Comparison of ENCODE assay signal across 19 cellular contexts in genomic region chr2:234193977-234194563, GRCh38.
DNase-seq lines count a peak whose midpoint lies in the region; ATAC-seq, FAIRE-seq and TF ChIP-seq lines count a peak whose summit lies in the region.
"Had no signal": no experiment of that assay in that cellular context is flagged by ENCODE, and none has a peak within 500 bp of the region (broad histone marks: within the 10 kb centered on the region; RNA-seq: fewer than 3 reads in every experiment).

No MANE protein-coding gene starts in this region.

- CTCF ChIA-PET in Caco-2 (lab: Charles Lee) = interaction anchor here (0.7 to 1.5 kb wide), 3 partner anchors 18 to 594 kb away, joined by 3 to 7 read pairs (median 3); no protein-coding TSS in a partner anchor

- ATAC-seq in GM21528 (IDR thresholded peaks at IDR 0.05; ENCODE audit: low FRiP score, unreplicated experiment) = no peak

- peaks cover 22% of the 10 kb centered on the region for H3K4me1 ChIP-seq in Caco-2
- peaks cover 3% of the 10 kb centered on the region for H3K4me1 ChIP-seq in hepatocyte (ENCODE audit: insufficient read depth)
- no peaks in the 10 kb centered on the region for H3K4me1 ChIP-seq in sigmoid colon
- H3K4me1 ChIP-seq: HAP-1 had no signal

- peaks cover 37% of the 10 kb centered on the region for H3K9me3 Mint-ChIP-seq in Caco-2 (ENCODE audit: unreplicated experiment)
- H3K9me3 Mint-ChIP-seq: HFFc6 had no signal

- peaks cover 36% of the 10 kb centered on the region for H3K4me1 Mint-ChIP-seq in Caco-2 (ENCODE audit: low read depth, unreplicated experiment)

- no peak for TF ChIP-seq POLR2A in sigmoid colon (IDR thresholded peaks at IDR 0.05)
- no peak for TF ChIP-seq POLR2A in GM12891 (IDR thresholded peaks at IDR 0.05; ENCODE audit: low read depth, low read length)

- no peaks in the 10 kb centered on the region for H3K79me2 ChIP-seq in hepatocyte

- TF ChIP-seq CTCF in Caco-2 (IDR thresholded peaks at IDR 0.05; ENCODE audit: insufficient read depth in 1 of 2, low read depth in 1 of 2, low read length in 1 of 2, severe bottlenecking in 1 of 2, unreplicated experiment in 1 of 2) = no peak
- TF ChIP-seq CTCF in VCaP (conservative IDR thresholded peaks at IDR 0.05) = no peak
- TF ChIP-seq CTCF in hepatocyte (IDR thresholded peaks at IDR 0.05; ENCODE audit: poor library complexity) = no peak
- TF ChIP-seq CTCF in sigmoid colon (IDR thresholded peaks at IDR 0.05) = no peak

- BruUV-seq in Caco-2 (replicated peaks; lab: Mats Ljungman, UMichigan) = no TSS peak

- WGBS in hepatocyte (ENCODE audit: low lambda C conversion rate, missing lambda C conversion rate) = 44% methylated on average over 7 of the region's 7 CpGs
- WGBS in sigmoid colon, 2 donors = 34 to 59% methylated on average over 7 of the region's 7 CpGs

- H4K20me1 ChIP-seq in hepatocyte (ENCODE audit: insufficient read depth, poor library complexity, severe bottlenecking) = no peaks in the 10 kb centered on the region
- H4K20me1 ChIP-seq: BLaER1 treated with 17β-estradiol and CSF1 and Interleukin-3, amounts not matched to agents 10 nM and 100 nM had no signal

- POLR2A ChIA-PET in Caco-2 (lab: Charles Lee) = interaction anchor here (0.6 kb wide), 1 partner anchor 25 kb away, joined by 3 read pairs; no protein-coding TSS in a partner anchor

- H3K27ac Mint-ChIP-seq in Caco-2 (ENCODE audit: unreplicated experiment) = peak overlapping the region; percentile 74
- H3K27ac Mint-ChIP-seq: CD4-positive, CD25-positive, alpha-beta regulatory T cell; HFFc6 had no signal

- H3K36me3 ChIP-seq in Caco-2 (ENCODE audit: control insufficient read depth, insufficient read depth, low read length) (no peaks in the 10 kb centered on the region), hepatocyte (replicated peaks; ENCODE audit: insufficient read depth, low read depth) (no peaks in the 10 kb centered on the region), sigmoid colon (no peaks in the 10 kb centered on the region)
- H3K36me3 ChIP-seq: HAP-1 had no signal

- H3K27ac ChIP-seq in VCaP = peak overlapping the region; percentile 5; the same call in 1 of the 2 replicates
- H3K27ac ChIP-seq in hepatocyte = no peak overlapping the region
- H3K27ac ChIP-seq in sigmoid colon = no peak overlapping the region
- H3K27ac ChIP-seq: BLaER1 treated with 17β-estradiol and CSF1 and Interleukin-3, amounts not matched to agents 10 nM and 100 nM had no signal

- no peaks in the 10 kb centered on the region for H3K27me3 ChIP-seq in Caco-2 (replicated peaks; ENCODE audit: control insufficient read depth, insufficient read depth, low read length)
- H3K27me3 ChIP-seq in hepatocyte = no peaks in the 10 kb centered on the region
- H3K27me3 ChIP-seq in sigmoid colon = peaks cover 0 to 5% (median 0%) of the 10 kb centered on the region in 3 donors
- H3K27me3 ChIP-seq: BLaER1 treated with 17β-estradiol and CSF1 and Interleukin-3, amounts not matched to agents 10 nM and 100 nM had no signal

- H3K4me3 ChIP-seq in Caco-2 (ENCODE audit: low read depth, low read length) (no peak overlapping the region), hepatocyte (no peak overlapping the region), sigmoid colon (no peak overlapping the region)
- H3K4me3 ChIP-seq: HAP-1 had no signal

- no peaks in the 10 kb centered on the region for H3K27me3 Mint-ChIP-seq in Caco-2 (ENCODE audit: insufficient read depth, unreplicated experiment)

- H3K9me2 ChIP-seq in hepatocyte (replicated peaks; ENCODE audit: insufficient read depth) = no peaks in the 10 kb centered on the region

- no peak overlapping the region for H2AFZ ChIP-seq in hepatocyte

- H3K36me3 Mint-ChIP-seq in Caco-2 (ENCODE audit: insufficient read depth, unreplicated experiment) = no peaks in the 10 kb centered on the region
- H3K36me3 Mint-ChIP-seq: CD4-positive, CD25-positive, alpha-beta regulatory T cell had no signal

- H3K4me3 Mint-ChIP-seq in Caco-2 (ENCODE audit: unreplicated experiment) = peak overlapping the region; percentile 7
- H3K4me3 Mint-ChIP-seq: CD4-positive, CD25-positive, alpha-beta regulatory T cell; HFFc6 had no signal

- no peak for TF ChIP-seq EP300 in sigmoid colon (IDR thresholded peaks at IDR 0.05)

- intact Hi-C loops in Caco-2 (cut with micrococcal nuclease; ENCODE audit: unreplicated experiment) (loop anchor here (1.0 to 10.0 kb wide), 4 partner anchors 58 to 253 kb away; no protein-coding TSS in a partner anchor), sigmoid colon (cut with DNase I) (no loop called here)

- H3K9me3 ChIP-seq in Caco-2 (no peaks in the 10 kb centered on the region), hepatocyte (ENCODE audit: low read depth) (no peaks in the 10 kb centered on the region), sigmoid colon (no peaks in the 10 kb centered on the region)
- H3K9me3 ChIP-seq: HAP-1 had no signal

- DNase-seq in Caco-2 = peak in 1 of 2 experiments; percentile 57
- DNase-seq in M059J (ENCODE audit: low read depth) = peak; percentile 62
- no peak for DNase-seq in hepatocyte (ENCODE audit: low spot score)
- no peak for DNase-seq in sigmoid colon
- no peak for DNase-seq in 8988T
- DNase-seq in GM12891 (ENCODE audit: insufficient read length, low spot score) = no peak
- DNase-seq: AML-193; CD4-positive, CD25-positive, alpha-beta regulatory T cell; DMS79; EL; GDM1; HFFc6 had no signal

- FAIRE-seq in GM12891 (lab: Jason Lieb, UNC) = no peak
- FAIRE-seq: GM19239, H1, HTR-8/SVneo had no signal

- peak overlapping the region; percentile 15 for H3K4me2 ChIP-seq in hepatocyte
- H3K4me2 ChIP-seq: BLaER1 treated with 17β-estradiol and CSF1 and Interleukin-3, amounts not matched to agents 10 nM and 100 nM had no signal

TF ChIP-seq in GM12891, 5 proteins besides CTCF, POLR2A, EP300 and RAD21:
- TF ChIP-seq POLR2AphosphoS5 (IDR thresholded peaks at IDR 0.05; ENCODE audit: low read depth, low read length) = no peak
- TF ChIP-seq PAX5 (IDR thresholded peaks at IDR 0.05; ENCODE audit: insufficient read depth, low read length, severe bottlenecking) = no peak
- TF ChIP-seq TAF1 (IDR thresholded peaks at IDR 0.05; ENCODE audit: low read depth, low read length) = no peak
- no peak for TF ChIP-seq SPI1 (IDR thresholded peaks at IDR 0.05; ENCODE audit: low read depth, low read length)
- no peak for TF ChIP-seq POU2F2 (IDR thresholded peaks at IDR 0.05; ENCODE audit: low read depth, low read length)
